Comparison of ENCODE assay signal across 17 cellular contexts in the genomic region with DNA sequence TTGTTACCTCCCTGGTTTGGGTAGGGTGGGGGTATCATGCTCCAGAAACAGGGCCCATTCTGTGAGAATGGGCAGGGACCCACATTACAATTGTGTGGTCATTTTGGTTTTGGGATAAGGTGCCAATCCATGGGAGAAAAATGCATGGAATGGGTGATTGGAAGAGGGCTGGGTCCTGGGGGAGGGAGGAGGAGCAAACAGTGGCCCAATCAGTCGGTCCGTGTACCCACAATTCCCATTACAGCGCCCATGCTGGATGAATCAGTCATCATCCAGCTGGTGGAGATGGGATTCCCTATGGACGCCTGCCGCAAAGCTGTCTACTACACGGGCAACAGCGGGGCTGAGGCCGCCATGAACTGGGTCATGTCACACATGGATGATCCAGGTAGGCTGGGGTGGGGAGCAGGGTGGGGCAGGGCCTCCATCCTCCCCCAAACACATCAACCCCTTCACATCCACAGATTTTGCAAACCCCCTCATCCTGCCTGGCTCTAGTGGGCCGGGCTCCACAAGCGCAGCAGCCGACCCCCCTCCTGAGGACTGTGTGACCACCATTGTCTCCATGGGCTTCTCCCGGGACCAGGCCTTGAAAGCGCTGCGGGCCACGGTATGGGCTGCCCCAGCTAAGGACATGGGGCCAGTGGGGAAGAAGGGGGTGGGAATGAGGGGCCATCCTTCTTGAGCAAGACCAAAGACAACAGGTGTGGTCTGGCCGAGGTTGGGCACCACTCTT. TPM values are rescaled to one million over a fixed set of nuclear protein-coding genes. Genes with fewer than 3 reads are reported as not detected.
DNase-seq lines count a peak whose midpoint lies in the region; ATAC-seq and TF ChIP-seq lines count a peak whose summit lies in the region.
"Had no signal": no experiment of that assay in that cellular context is flagged by ENCODE, and none has a peak within 500 bp of the region (broad histone marks: within the 10 kb centered on the region; RNA-seq: fewer than 3 reads in every experiment).

No MANE protein-coding gene starts in this region.

- H3K9ac ChIP-seq in trophoblast cell (ENCODE audit: low read length) = peak overlapping the region; percentile 17
- H3K9ac ChIP-seq: BLaER1 had no signal

- no peak overlapping the region for H3K4me3 ChIP-seq in trophoblast cell (ENCODE audit: low read depth, low read length)
- H3K4me3 ChIP-seq: BLaER1, MG63 had no signal

- H3K36me3 Mint-ChIP-seq in IgD-negative memory B cell (peaks cover 2% of the 10 kb centered on the region), chondrocyte (ENCODE audit: low read depth) (peaks cover 37% of the 10 kb centered on the region)

- no peaks in the 10 kb centered on the region for H3K9me3 ChIP-seq in trophoblast cell (ENCODE audit: insufficient read depth, low read depth, low read length)
- H3K9me3 ChIP-seq: BLaER1, MG63 had no signal

- no peaks in the 10 kb centered on the region for H3K9me3 Mint-ChIP-seq in IgD-negative memory B cell
- H3K9me3 Mint-ChIP-seq in chondrocyte (ENCODE audit: low read depth) = no peaks in the 10 kb centered on the region
- H3K9me3 Mint-ChIP-seq: CD8-positive, alpha-beta T cell had no signal

- DNase-seq in EH (ENCODE audit: low read depth) (peak; percentile 28), chondrocyte (ENCODE audit: low spot score) (peak; percentile 84), trophoblast cell (no peak), NCI-H510A (lab: John Stamatoyannopoulos, UW) (no peak)
- DNase-seq in activated naive CD4-positive, alpha-beta T cell treated with Interleukin-2 at 50 U/mL for 16 hours = no peak
- DNase-seq: CD8-positive, alpha-beta T cell; DND-41; MG63; NCI-H1105; NCI-H1694; NCI-H524 treated with DMSO at 0.1 percent for 48 hours; NK-92 treated with Interleukin-12 subunit alpha and Interleukin-12 subunit beta, amount 100 ng/mL, for 24 hours; RPMI8226; SIG-M5 had no signal

- no peak overlapping the region for H3K4me2 ChIP-seq in trophoblast cell (ENCODE audit: low read length)
- H3K4me2 ChIP-seq: BLaER1 had no signal

- ATAC-seq in HG02884 (IDR thresholded peaks at IDR 0.05; ENCODE audit: unreplicated experiment) = no peak
- ATAC-seq: CD8-positive, alpha-beta T cell had no signal

- TF ChIP-seq CTCF in chondrocyte (IDR thresholded peaks at IDR 0.05) = no peak

- H2AK5ac ChIP-seq in trophoblast cell (ENCODE audit: low read length) = no peak overlapping the region

- no peak overlapping the region for H4K12ac ChIP-seq in trophoblast cell (ENCODE audit: low read depth, low read length)

- H3K27ac Mint-ChIP-seq in IgD-negative memory B cell = no peak overlapping the region
- no peak overlapping the region for H3K27ac Mint-ChIP-seq in chondrocyte (ENCODE audit: unreplicated experiment)
- H3K27ac Mint-ChIP-seq: CD8-positive, alpha-beta T cell had no signal

- no peak overlapping the region for H3K18ac ChIP-seq in trophoblast cell (ENCODE audit: low read length)

- H3K4me1 ChIP-seq in trophoblast cell (ENCODE audit: control insufficient read depth in 1 of 2, insufficient read depth in 2 of 2, low read length in 2 of 2) = peaks cover 8 to 9% of the 10 kb centered on the region in 2 experiments

- H2BK12ac ChIP-seq in trophoblast cell (ENCODE audit: low read length) = no peak overlapping the region

- H3K36me3 ChIP-seq in trophoblast cell (ENCODE audit: control insufficient read depth in 1 of 2, insufficient read depth in 2 of 2, low read length in 2 of 2) = peaks cover 65 to 67% of the 10 kb centered on the region in 2 experiments

- H3K4ac ChIP-seq in trophoblast cell (ENCODE audit: low read depth, low read length) = no peak overlapping the region

- H2BK5ac ChIP-seq in trophoblast cell (ENCODE audit: low read depth, low read length, poor library complexity) = no peak overlapping the region

- no peaks in the 10 kb centered on the region for H3K27me3 ChIP-seq in trophoblast cell (ENCODE audit: insufficient read depth, low read length)
- H3K27me3 ChIP-seq: BLaER1, MG63 had no signal

- H4K8ac ChIP-seq in trophoblast cell (ENCODE audit: low read depth, low read length) = no peak overlapping the region

- WGBS in trophoblast cell (ENCODE audit: extremely low coverage, insufficient coverage, insufficient read length) = no CpG with 5 or more reads among the region's 16 CpGs

- no peak overlapping the region for H4K91ac ChIP-seq in trophoblast cell (ENCODE audit: low read depth, low read length)

- H3K79me2 ChIP-seq in trophoblast cell (ENCODE audit: control insufficient read depth, insufficient read depth, low read length, poor library complexity) = peaks cover 12% of the 10 kb centered on the region

- no peak overlapping the region for H3K23ac ChIP-seq in trophoblast cell (ENCODE audit: low read length)

- no peak overlapping the region for H3K14ac ChIP-seq in trophoblast cell (ENCODE audit: low read length)

- H3K4me3 Mint-ChIP-seq in IgD-negative memory B cell (peak overlapping the region in 3 of 4 donors; percentile 17 to 52 (median 41)), chondrocyte (ENCODE audit: unreplicated experiment) (no peak overlapping the region)
- H3K4me3 Mint-ChIP-seq: CD8-positive, alpha-beta T cell had no signal

- H3K27me3 Mint-ChIP-seq in IgD-negative memory B cell = no peaks in the 10 kb centered on the region
- no peaks in the 10 kb centered on the region for H3K27me3 Mint-ChIP-seq in chondrocyte (ENCODE audit: low read depth)

- H2BK120ac ChIP-seq in trophoblast cell (ENCODE audit: insufficient read depth, low read length, poor library complexity) = no peak overlapping the region

- H2AFZ ChIP-seq in trophoblast cell (ENCODE audit: insufficient read depth, low read length, poor library complexity) = no peak overlapping the region

- peaks cover 4 to 8% (median 5%) of the 10 kb centered on the region in 3 donors for H3K4me1 Mint-ChIP-seq in IgD-negative memory B cell
- H3K4me1 Mint-ChIP-seq in chondrocyte (ENCODE audit: low read depth) = peaks cover 16% of the 10 kb centered on the region

- no peak overlapping the region for H3K27ac ChIP-seq in trophoblast cell (ENCODE audit: low read depth, low read length)
- H3K27ac ChIP-seq: BLaER1 had no signal

- peaks cover 9% of the 10 kb centered on the region for H3K79me1 ChIP-seq in trophoblast cell (ENCODE audit: low read length)

RNA-seq across cellular contexts. Expression of gene TPI1, which starts 3.6 kb away (rescaled TPM):
- 490 TPM for polyA plus RNA-seq in IgD-negative memory B cell
- total RNA-seq in chondrocyte = 430 to 562 TPM (median 551 TPM) in 3 replicates
- polyA plus RNA-seq in trophoblast cell (2013) = 787 and 806 TPM in 2 replicates

RNA-seq across cellular contexts. Expression of gene SPSB2, which starts 9.3 kb away (rescaled TPM):
- 10.6 TPM for polyA plus RNA-seq in IgD-negative memory B cell
- total RNA-seq in chondrocyte = 7.6 to 11.8 TPM (median 7.9 TPM) in 3 replicates
- polyA plus RNA-seq in trophoblast cell (2013) = 4.1 TPM in 2 replicates

RNA-seq across cellular contexts. Expression of gene USP5, which starts 11.8 kb away (rescaled TPM):
- 33.2 TPM for polyA plus RNA-seq in IgD-negative memory B cell
- 103 to 147 TPM (median 106 TPM) in 3 replicates for total RNA-seq in chondrocyte
- polyA plus RNA-seq in trophoblast cell (2013) = 96.6 and 101 TPM in 2 replicates

RNA-seq across cellular contexts. Expression of gene CDCA3, which starts 12.7 kb away (rescaled TPM):
- polyA plus RNA-seq in IgD-negative memory B cell = 0.60 TPM
- total RNA-seq in chondrocyte = 4.1 to 7.5 TPM (median 5.6 TPM) in 3 replicates
- polyA plus RNA-seq in trophoblast cell (2013) = 68.6 and 69.9 TPM in 2 replicates

RNA-seq across cellular contexts. Expression of gene GNB3, which starts 23.0 kb away (rescaled TPM):
- not detected for polyA plus RNA-seq in IgD-negative memory B cell
- 10.2 to 11.5 TPM (median 10.9 TPM) in 3 replicates for total RNA-seq in chondrocyte
- 2.1 and 2.5 TPM in 2 replicates for polyA plus RNA-seq in trophoblast cell (2013)

Comparison
In these comparisons a context has a peak if more than half of its experiments do, and no peak if none do; other contexts are left out.
1. DNase-seq: peak in EH (single experiment) and chondrocyte (single experiment); none in trophoblast cell (0 of 2), activated naive CD4-positive, alpha-beta T cell treated with Interleukin-2 at 50 U/mL for 16 hours (single experiment) and NCI-H510A (single experiment).